Comparison of ENCODE assay signal across 19 cellular contexts in genomic region chr11:73498343-73498742, GRCh38.
"Had no signal": no experiment of that assay in that cellular context is flagged by ENCODE, and none has a peak within 500 bp of the region (broad histone marks: within the 10 kb centered on the region; RNA-seq: fewer than 3 reads in every experiment).

No MANE protein-coding gene starts in this region.

- FAIRE-seq: RCC 7860 had no signal

- H3K9ac ChIP-seq: SK-N-SH had no signal

- DNase-seq: KBM-7, MV-4-11, NCI-H1048, NCI-H1105, NCI-H1417, NCI-H1436 treated with DMSO at 0.1 percent for 48 hours, NCI-H1694, NCI-H187 treated with DMSO at 0.1 percent for 48 hours, NCI-H2029 treated with DMSO at 0.1 percent for 48 hours, NCI-H2171 treated with DMSO at 0.1 percent for 48 hours, NCI-H345, NCI-H446 treated with DMSO at 0.1 percent for 48 hours, NCI-H510A treated with DMSO at 0.1 percent for 48 hours, NCI-H526, RPMI8226, SHP77, SK-N-SH, SW 1271 had no signal

- H3K9me3 ChIP-seq: SK-N-SH had no signal

- H3K4me2 ChIP-seq: SK-N-SH had no signal
